ENCODE assay signal across 1 cellular context in genomic region chr12:111193511-111193910, GRCh38.
TF ChIP-seq lines count a peak whose summit lies in the region.

No MANE protein-coding gene starts in this region.

TF ChIP-seq in GM23338, 12 proteins besides CTCF, POLR2A, EP300 and RAD21 (continued from another document):
- TF ChIP-seq ETS1 (IDR thresholded peaks at IDR 0.05) = no peak
